22 cellular contexts compared by ENCODE assay signal in genomic region chr3:124118397-124118796, GRCh38.
DNase-seq lines count a peak whose midpoint lies in the region; ATAC-seq and TF ChIP-seq lines count a peak whose summit lies in the region.
"Had no signal": no experiment of that assay in that cellular context is flagged by ENCODE, and none has a peak within 500 bp of the region (broad histone marks: within the 10 kb centered on the region; RNA-seq: fewer than 3 reads in every experiment).

No MANE protein-coding gene starts in this region.

- H3K9ac ChIP-seq in GM23248 (no peak overlapping the region), skeletal muscle satellite cell (ENCODE audit: low read depth, low read length) (no peak overlapping the region)

- H3K36me3 ChIP-seq in GM23248 (ENCODE audit: low read depth) (no peaks in the 10 kb centered on the region), SJSA1 (peaks cover 4% of the 10 kb centered on the region; the same call in 1 of the 2 replicates), skeletal muscle satellite cell (ENCODE audit: insufficient read depth, low read length) (no peaks in the 10 kb centered on the region)
- H3K36me3 ChIP-seq: esophagus muscularis mucosa, heart left ventricle, sigmoid colon had no signal

- no peaks in the 10 kb centered on the region for H3K27me3 ChIP-seq in GM23248 (replicated peaks; ENCODE audit: insufficient read depth)
- no peaks in the 10 kb centered on the region for H3K27me3 ChIP-seq in SJSA1 (replicated peaks)
- H3K27me3 ChIP-seq in skeletal muscle satellite cell (ENCODE audit: control insufficient read depth, insufficient read depth, low read length), result no peaks in the 10 kb centered on the region
- H3K27me3 ChIP-seq: esophagus muscularis mucosa, heart left ventricle, sigmoid colon, testis had no signal

- no peaks in the 10 kb centered on the region for H4K20me1 ChIP-seq in GM23248 (ENCODE audit: insufficient read depth)

- H3K9me3 ChIP-seq in GM23248 (ENCODE audit: low read depth) (no peaks in the 10 kb centered on the region), SJSA1 (replicated peaks) (no peaks in the 10 kb centered on the region), skeletal muscle satellite cell (replicated peaks; ENCODE audit: low read length) (no peaks in the 10 kb centered on the region)
- H3K9me3 ChIP-seq: esophagus muscularis mucosa, heart left ventricle, sigmoid colon, testis had no signal

- WGBS in GM23248 (ENCODE audit: low coverage in 1 of 2, low lambda C conversion rate in 2 of 2, missing lambda C conversion rate in 2 of 2), 2 experiments, result 31 to 35% methylated on average over 4 of the region's 4 CpGs

- H2AFZ ChIP-seq in GM23248, result no peak overlapping the region

- H3K79me2 ChIP-seq in GM23248 (ENCODE audit: insufficient read depth), result no peaks in the 10 kb centered on the region

- H3K9me2 ChIP-seq in GM23248 (ENCODE audit: insufficient read depth), result no peaks in the 10 kb centered on the region

- H3F3A ChIP-seq in GM23248 (ENCODE audit: insufficient read depth), result peaks cover 32% of the 10 kb centered on the region

- peaks cover 44% of the 10 kb centered on the region for H3K4me1 ChIP-seq in GM23248 (ENCODE audit: insufficient read depth)
- H3K4me1 ChIP-seq in SJSA1 (replicated peaks), result peaks cover 55% of the 10 kb centered on the region
- peaks cover 38% of the 10 kb centered on the region for H3K4me1 ChIP-seq in skeletal muscle satellite cell (ENCODE audit: control insufficient read depth, insufficient read depth, low read length)

- H3K27ac ChIP-seq in GM23248, result peak overlapping the region; percentile 55
- peak overlapping the region; percentile 45 for H3K27ac ChIP-seq in SJSA1
- H3K27ac ChIP-seq: esophagus muscularis mucosa, sigmoid colon, testis had no signal

- no peak for TF ChIP-seq CTCF in epithelial cell of esophagus (IDR thresholded peaks at IDR 0.05; ENCODE audit: insufficient read depth, low read depth, low read length, missing control alignments)

- in situ Hi-C loops in GM23248 (cut with MboI), result no loop called here

- peak; percentile 79 for DNase-seq in GM23248
- DNase-seq in SJSA1 (ENCODE audit: low read depth in 1 of 2, low spot score in 2 of 2), result no peak
- peak; percentile 40 for DNase-seq in epithelial cell of esophagus (ENCODE audit: low read depth)
- DNase-seq in GOT3 (lab: John Stamatoyannopoulos, UW), result no peak
- DNase-seq: activated CD4-positive, alpha-beta T cell treated with anti-CD3 and anti-CD28 coated beads for 4 hours; CD8-positive, alpha-beta memory T cell; DMS79; effector memory CD4-positive, alpha-beta T cell; heart left ventricle; NCI-H1092; NCI-H187 treated with DMSO at 0.1 percent for 48 hours; NCI-H2227 treated with DMSO at 0.1 percent for 48 hours; Right ventricle myocardium superior; sigmoid colon; T-cell; testis had no signal

- peak overlapping the region; percentile 62 for H3K4me2 ChIP-seq in GM23248 (ENCODE audit: unreplicated experiment)
- peak overlapping the region; percentile 39 for H3K4me2 ChIP-seq in skeletal muscle satellite cell (ENCODE audit: low read length)

- ATAC-seq in HG02798 (IDR thresholded peaks at IDR 0.05; ENCODE audit: poor library complexity, unreplicated experiment) (no peak), GM19452 (IDR thresholded peaks at IDR 0.05; ENCODE audit: unreplicated experiment) (no peak)
- ATAC-seq: activated naive CD4-positive, alpha-beta T cell treated with anti-CD3 and anti-CD28 coated beads, Interleukin-2, amount 50 U/mL, for 72 hours; heart left ventricle; natural killer cell treated with Interleukin-12 subunit alpha and Interleukin-12 subunit beta and Interleukin-15 and Interleukin-18, amount 100 ng/mL, for 72 hours; T-cell had no signal

- no peak overlapping the region for H3K4me3 ChIP-seq in GM23248
- no peak overlapping the region for H3K4me3 ChIP-seq in SJSA1
- no peak overlapping the region for H3K4me3 ChIP-seq in epithelial cell of esophagus (ENCODE audit: low read length)
- no peak overlapping the region for H3K4me3 ChIP-seq in skeletal muscle satellite cell (ENCODE audit: low read length)
- H3K4me3 ChIP-seq: esophagus muscularis mucosa, heart left ventricle, sigmoid colon, testis had no signal

Comparison
In these comparisons a context has a peak if more than half of its experiments do, and no peak if none do; other contexts are left out.
1. DNase-seq: peak in GM23248 (single experiment) and epithelial cell of esophagus (single experiment); none in SJSA1 (0 of 2) and GOT3 (single experiment).